In genomic region chr12:116236986-116237385, GRCh38 we compare ENCODE assay signal across 13 cellular contexts. TPM values are rescaled to one million over a fixed set of nuclear protein-coding genes. Genes with fewer than 3 reads are reported as not detected.
A peak's percentile ranks its signal among the peaks of the same experiment; 100 is the strongest.
DNase-seq lines count a peak whose midpoint lies in the region; ATAC-seq and TF ChIP-seq lines count a peak whose summit lies in the region.
"Had no signal": no experiment of that assay in that cellular context is flagged by ENCODE, and none has a peak within 500 bp of the region (broad histone marks: within the 10 kb centered on the region; RNA-seq: fewer than 3 reads in every experiment).

No MANE protein-coding gene starts in this region.

- no peak overlapping the region for H3K27ac ChIP-seq in CD4-positive, CD25-positive, alpha-beta regulatory T cell (ENCODE audit: insufficient read depth, low read length, poor library complexity, severe bottlenecking)
- H3K27ac ChIP-seq in KOPT-K1 (ENCODE audit: low read depth, low read length, poor library complexity, severe bottlenecking) (peak overlapping the region; percentile 55), osteoblast (ENCODE audit: low read depth, low read length) (no peak overlapping the region)
- H3K27ac ChIP-seq: esophagus squamous epithelium had no signal

- H3K4me2 ChIP-seq in osteoblast (ENCODE audit: insufficient read depth, low read length): no peak overlapping the region

- DNase-seq in CD4-positive, CD25-positive, alpha-beta regulatory T cell: no peak
- no peak for DNase-seq in natural killer cell
- DNase-seq in AG08396 (ENCODE audit: low spot score): no peak
- no peak for DNase-seq in NCI-H1436 treated with DMSO at 0.1 percent for 48 hours (lab: John Stamatoyannopoulos, UW)
- no peak for DNase-seq in osteoblast (ENCODE audit: insufficient read length, low spot score, missing footprints)
- DNase-seq: activated CD4-positive, CD25-positive, alpha-beta regulatory T cell; esophagus squamous epithelium; NCI-H1092; NCI-H526; SHP77 treated with DMSO at 0.1 percent for 48 hours had no signal

- no peak for TF ChIP-seq CTCF in brain (conservative IDR thresholded peaks at IDR 0.05)
- no peak for TF ChIP-seq CTCF in natural killer cell (IDR thresholded peaks at IDR 0.05)
- TF ChIP-seq CTCF in osteoblast (IDR thresholded peaks at IDR 0.05; ENCODE audit: extremely low read depth, low read depth, low read length): no peak

- no peaks in the 10 kb centered on the region for H3K9me3 ChIP-seq in CD4-positive, CD25-positive, alpha-beta regulatory T cell (ENCODE audit: control insufficient read depth in 2 of 2, low read length in 2 of 2)
- H3K9me3 ChIP-seq in KOPT-K1 (ENCODE audit: insufficient read depth, low read length, poor library complexity, severe bottlenecking) (no peaks in the 10 kb centered on the region), osteoblast (ENCODE audit: low read depth, low read length) (no peaks in the 10 kb centered on the region)
- H3K9me3 ChIP-seq: esophagus squamous epithelium had no signal

- H3K27me3 Mint-ChIP-seq in CD4-positive, CD25-positive, alpha-beta regulatory T cell: no peaks in the 10 kb centered on the region
- H3K27me3 Mint-ChIP-seq in brain (no peaks in the 10 kb centered on the region), natural killer cell (ENCODE audit: low read depth in 2 of 2) (no peaks in the 10 kb centered on the region)

- H3K4me1 Mint-ChIP-seq in CD4-positive, CD25-positive, alpha-beta regulatory T cell: peaks cover 37 to 49% (median 44%) of the 10 kb centered on the region in 4 donors
- H3K4me1 Mint-ChIP-seq in brain (peaks cover 59% of the 10 kb centered on the region), natural killer cell (peaks cover 33 to 37% of the 10 kb centered on the region in 2 donors)

- no peak overlapping the region for H2AFZ ChIP-seq in osteoblast (ENCODE audit: low read length)

- H3K9me3 Mint-ChIP-seq in CD4-positive, CD25-positive, alpha-beta regulatory T cell: no peaks in the 10 kb centered on the region
- H3K9me3 Mint-ChIP-seq in brain (peaks cover 0 to 4% (median 2%) of the 10 kb centered on the region in 5 experiments), natural killer cell (no peaks in the 10 kb centered on the region)

- peaks cover 70% of the 10 kb centered on the region for H4K20me1 ChIP-seq in osteoblast (ENCODE audit: insufficient read depth, low read length)

- no peaks in the 10 kb centered on the region for H3K36me3 Mint-ChIP-seq in CD4-positive, CD25-positive, alpha-beta regulatory T cell
- peaks cover 30% of the 10 kb centered on the region for H3K36me3 Mint-ChIP-seq in brain
- H3K36me3 Mint-ChIP-seq in natural killer cell: no peaks in the 10 kb centered on the region

- peak overlapping the region in 2 of 4 donors; percentile 4 to 7 for H3K4me3 Mint-ChIP-seq in CD4-positive, CD25-positive, alpha-beta regulatory T cell
- peak overlapping the region in 3 of 5 experiments; percentile 30 to 72 (median 72) for H3K4me3 Mint-ChIP-seq in brain
- peak overlapping the region; percentile 25 for H3K4me3 Mint-ChIP-seq in natural killer cell

- no peak overlapping the region for H3K4me3 ChIP-seq in CD4-positive, CD25-positive, alpha-beta regulatory T cell (ENCODE audit: low read depth, low read length)
- H3K4me3 ChIP-seq in osteoblast (ENCODE audit: insufficient read depth, low read length): no peak overlapping the region
- H3K4me3 ChIP-seq: esophagus squamous epithelium had no signal

- H3K79me2 ChIP-seq in osteoblast (ENCODE audit: insufficient read depth, low read length): peaks cover 96% of the 10 kb centered on the region

- H3K4me1 ChIP-seq in CD4-positive, CD25-positive, alpha-beta regulatory T cell (ENCODE audit: control insufficient read depth, insufficient read depth, low read length, poor library complexity, severe bottlenecking): peaks cover 5% of the 10 kb centered on the region
- H3K4me1 ChIP-seq in osteoblast (ENCODE audit: insufficient read depth, low read length): peaks cover 24% of the 10 kb centered on the region

- H3K27ac Mint-ChIP-seq in CD4-positive, CD25-positive, alpha-beta regulatory T cell: peak overlapping the region in 2 of 3 donors; percentile 0 to 51
- H3K27ac Mint-ChIP-seq in brain (peak overlapping the region in 4 of 5 experiments; percentile 24 to 73 (median 56)), natural killer cell (peak overlapping the region; percentile 73 to 80)

- ATAC-seq in CD4-positive, CD25-positive, alpha-beta regulatory T cell (ENCODE audit: low read depth in 2 of 2): no peak
- ATAC-seq in natural killer cell (no peak), GM21360 (IDR thresholded peaks at IDR 0.05; ENCODE audit: unreplicated experiment) (no peak)

- H3K27me3 ChIP-seq in CD4-positive, CD25-positive, alpha-beta regulatory T cell (ENCODE audit: control insufficient read depth, insufficient read depth, low read length): no peaks in the 10 kb centered on the region
- H3K27me3 ChIP-seq in osteoblast (ENCODE audit: insufficient read depth, low read length): no peaks in the 10 kb centered on the region
- H3K27me3 ChIP-seq: esophagus squamous epithelium had no signal

- intact Hi-C loops in natural killer cell (cut with micrococcal nuclease): loop anchor here (1.0 to 5.0 kb wide), 4 partner anchors 40 to 238 kb away; partner anchors contain the start of gene MED13L

- peaks cover 3% of the 10 kb centered on the region for H3K36me3 ChIP-seq in CD4-positive, CD25-positive, alpha-beta regulatory T cell (ENCODE audit: control insufficient read depth, insufficient read depth, low read length)
- H3K36me3 ChIP-seq in KOPT-K1 (ENCODE audit: insufficient read depth, low read length) (peaks cover 6% of the 10 kb centered on the region; the same call in 1 of the 2 replicates), osteoblast (ENCODE audit: insufficient read depth, low read length) (no peaks in the 10 kb centered on the region)

RNA-seq across cellular contexts. Expression of gene MED13L, which starts 40.5 kb away (rescaled TPM):
- total RNA-seq in CD4-positive, CD25-positive, alpha-beta regulatory T cell: 179 TPM
- 1 to 10 TPM; 4.5 to 7.4 (median 5.9) TPM for polyA plus RNA-seq in CD4-positive, CD25-positive, alpha-beta regulatory T cell
- 27.5 TPM for polyA plus RNA-seq in brain (ENCODE audit: insufficient read depth, low read depth, low replicate concordance)
- total RNA-seq in natural killer cell (100 to 1,000 TPM; 237 to 316 (median 240) TPM), osteoblast (359 and 476 TPM in 2 replicates)

Comparison
In these comparisons a context has a peak if more than half of its experiments do, and no peak if none do; other contexts are left out.
1. H3K27ac Mint-ChIP-seq: peak in every context shown above with its lines; median percentile 76 in natural killer cell; 56 in brain; 26 in CD4-positive, CD25-positive, alpha-beta regulatory T cell.